8 cellular contexts compared by ENCODE assay signal in the genomic region with DNA sequence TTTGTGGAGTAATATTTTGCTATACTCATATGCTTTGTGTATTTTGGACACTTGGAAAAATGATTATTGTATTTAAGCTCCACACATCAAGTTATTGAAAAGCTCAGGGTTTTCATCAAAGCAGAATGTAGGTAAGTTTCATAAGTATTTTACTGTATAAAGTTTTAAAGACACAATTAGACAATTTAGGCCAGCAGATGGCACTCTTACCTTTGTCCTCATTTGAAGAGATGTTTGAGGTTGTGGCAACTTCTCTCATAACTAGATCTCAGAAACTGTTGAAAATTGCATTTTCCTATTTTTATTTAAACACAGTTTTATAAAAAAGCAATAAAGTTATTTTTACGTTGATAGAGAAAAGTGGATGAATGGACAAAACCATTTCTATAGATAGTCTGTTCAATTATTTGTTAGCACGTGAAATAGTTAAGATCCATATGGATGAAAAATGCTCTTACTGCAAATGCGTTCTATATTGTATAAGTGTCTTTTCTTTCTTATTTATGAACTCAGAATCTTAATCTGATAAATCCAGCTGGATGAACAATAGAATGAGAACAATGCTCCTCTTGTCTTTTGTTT.
DNase-seq lines count a peak whose midpoint lies in the region; ATAC-seq and TF ChIP-seq lines count a peak whose summit lies in the region.

No MANE protein-coding gene starts in this region.

- H3K4me2 ChIP-seq in fibroblast of lung (ENCODE audit: extremely low read depth, insufficient read depth, low read length) = no peak overlapping the region
- no peak overlapping the region for H3K4me2 ChIP-seq in neuronal stem cell (ENCODE audit: insufficient read depth, low read length, poor library complexity, severe bottlenecking)

- peaks cover 2% of the 10 kb centered on the region for H3K79me1 ChIP-seq in neuronal stem cell (ENCODE audit: low read depth, low read length)

- no peaks in the 10 kb centered on the region for H3K79me2 ChIP-seq in fibroblast of lung (ENCODE audit: control insufficient read depth, insufficient read depth, low read length)

- no peak overlapping the region for H2BK120ac ChIP-seq in neuronal stem cell (ENCODE audit: low read depth, low read length)

- H2BK15ac ChIP-seq in neuronal stem cell (ENCODE audit: low read length) = no peak overlapping the region

- H3K27ac ChIP-seq in fibroblast of lung (ENCODE audit: insufficient read depth, low read length) (no peak overlapping the region), neuronal stem cell (replicated peaks; ENCODE audit: low read length) (no peak overlapping the region)

- no CpG with 5 or more reads among the region's 3 CpGs for WGBS in neuronal stem cell (ENCODE audit: extremely low coverage in 2 of 2, insufficient read length in 2 of 2, insufficient replicate concordance in 1 of 2), 2 donors

- no peak overlapping the region for H2BK5ac ChIP-seq in neuronal stem cell (ENCODE audit: low read length)

- H3K23ac ChIP-seq in neuronal stem cell (ENCODE audit: low read depth, low read length, poor library complexity) = no peak overlapping the region

- no peak overlapping the region for H3K18ac ChIP-seq in neuronal stem cell (ENCODE audit: low read length)

- H3K36me3 ChIP-seq in fibroblast of lung (ENCODE audit: control insufficient read depth, insufficient read depth, low read length) = no peaks in the 10 kb centered on the region
- no peaks in the 10 kb centered on the region for H3K36me3 ChIP-seq in neuronal stem cell (replicated peaks in 1 of 2; ENCODE audit: control insufficient read depth in 2 of 2, insufficient read depth in 2 of 2, low read length in 2 of 2)

- peaks cover 2% of the 10 kb centered on the region for H3K4me1 ChIP-seq in fibroblast of lung (ENCODE audit: control insufficient read depth, extremely low read depth, insufficient read depth, low read length)
- H3K4me1 ChIP-seq in neuronal stem cell (ENCODE audit: control insufficient read depth in 2 of 2, insufficient read depth in 1 of 2, low read depth in 1 of 2, low read length in 2 of 2) = no peaks in the 10 kb centered on the region

- H2AFZ ChIP-seq in fibroblast of lung (ENCODE audit: low read length) = no peak overlapping the region
- H2AFZ ChIP-seq in neuronal stem cell (ENCODE audit: low read length) = no peak overlapping the region

- no peaks in the 10 kb centered on the region for H3K27me3 ChIP-seq in fibroblast of lung (ENCODE audit: control insufficient read depth, insufficient read depth, low read length)
- H3K27me3 ChIP-seq in neuronal stem cell (ENCODE audit: control insufficient read depth in 3 of 3, insufficient read depth in 3 of 3, low read depth in 1 of 3, low read length in 3 of 3) = no peaks in the 10 kb centered on the region

- H3K14ac ChIP-seq in neuronal stem cell (ENCODE audit: low read length) = no peak overlapping the region

- no peak overlapping the region for H2AK5ac ChIP-seq in neuronal stem cell (ENCODE audit: low read depth, low read length)

- no peaks in the 10 kb centered on the region for H4K20me1 ChIP-seq in fibroblast of lung (ENCODE audit: control insufficient read depth, extremely low read depth, insufficient read depth, low read length)

- no peaks in the 10 kb centered on the region for H3K9me3 ChIP-seq in fibroblast of lung (ENCODE audit: control insufficient read depth, insufficient read depth, low read depth, low read length)
- H3K9me3 ChIP-seq in neuronal stem cell (replicated peaks in 1 of 2; ENCODE audit: control insufficient read depth in 2 of 2, insufficient read depth in 1 of 2, low read depth in 1 of 2, low read length in 2 of 2) = no peaks in the 10 kb centered on the region

- ATAC-seq in SK-N-SH treated with all-trans-retinoic acid at 6 μM for 48 hours (peak; percentile 78), GM19467 (IDR thresholded peaks at IDR 0.05; ENCODE audit: unreplicated experiment) (no peak), HG03045 (IDR thresholded peaks at IDR 0.05; ENCODE audit: unreplicated experiment) (no peak)

- DNase-seq in 8988T (peak; percentile 21), EH (ENCODE audit: low read depth) (peak; percentile 77), M059J (ENCODE audit: low read depth) (peak; percentile 78), fibroblast of lung (ENCODE audit: low read depth in 2 of 2) (peak; percentile 65 to 80), neuronal stem cell (ENCODE audit: low spot score) (peak; percentile 29)

- no peak overlapping the region for H3K4ac ChIP-seq in neuronal stem cell (ENCODE audit: low read length)

- H2BK12ac ChIP-seq in neuronal stem cell (ENCODE audit: low read length) = no peak overlapping the region

- H3K9ac ChIP-seq in fibroblast of lung (ENCODE audit: insufficient read depth, low read length) (no peak overlapping the region), neuronal stem cell (ENCODE audit: low read depth, low read length, poor library complexity) (no peak overlapping the region)

- peak; percentile 52 to 59 for TF ChIP-seq CTCF in fibroblast of lung (conservative IDR thresholded peaks at IDR 0.05 in 1 of 2, IDR thresholded peaks at IDR 0.05 in 1 of 2; ENCODE audit: low read depth in 1 of 2, low read length in 2 of 2)

- H4K8ac ChIP-seq in neuronal stem cell (ENCODE audit: low read depth, low read length) = no peak overlapping the region

- H3K4me3 ChIP-seq in fibroblast of lung (replicated peaks in 1 of 4; ENCODE audit: control extremely low read depth in 1 of 4, insufficient read depth in 1 of 4, low read depth in 3 of 4, low read length in 4 of 4) = no peak overlapping the region
- H3K4me3 ChIP-seq in neuronal stem cell (ENCODE audit: low read length in 2 of 2) = no peak overlapping the region

- no peak overlapping the region for H4K91ac ChIP-seq in neuronal stem cell (ENCODE audit: low read depth, low read length, poor library complexity)

TF ChIP-seq in SK-N-SH treated with all-trans-retinoic acid at 6 μM for 48 hours, 23 proteins besides CTCF, POLR2A, EP300 and RAD21:
- TF ChIP-seq PPARA (CRISPR knock-in tag; IDR thresholded peaks at IDR 0.05; ENCODE audit: borderline replicate concordance) (no peak), ZNF70 (CRISPR knock-in tag; IDR thresholded peaks at IDR 0.05) (no peak), ARNTL (CRISPR knock-in tag; IDR thresholded peaks at IDR 0.05; ENCODE audit: borderline replicate concordance, low read depth) (peak; percentile 63; the same call in 1 of the 2 replicates)

Comparison
In these comparisons a context has a peak if more than half of its experiments do, and no peak if none do; other contexts are left out.
1. DNase-seq: peak in every context shown above with its lines; median percentile 78 in M059J; 77 in EH; 72 in fibroblast of lung; 29 in neuronal stem cell; 21 in 8988T.